In genomic region chr12:56454557-56454956, GRCh38 we compare ENCODE assay signal across 39 cellular contexts. TPM values are rescaled to one million over a fixed set of nuclear protein-coding genes. Genes with fewer than 3 reads are reported as not detected.
"Had no signal": no experiment of that assay in that cellular context is flagged by ENCODE, and none has a peak within 500 bp of the region (broad histone marks: within the 10 kb centered on the region; RNA-seq: fewer than 3 reads in every experiment).

Gene MIP, minus strand, starts transcription at chr12:56454657. Its CDS starts 44 bp downstream, at chr12:56454613.

- H3K27me3 Mint-ChIP-seq: activated CD8-positive, alpha-beta T cell treated with anti-CD3 and anti-CD28 coated beads for 36 hours; activated naive CD4-positive, alpha-beta T cell treated with anti-CD3 and anti-CD28 coated beads, Interleukin-2, amount 50 U/mL, for 24 hours; activated naive CD8-positive, alpha-beta T cell treated with anti-CD3 and anti-CD28 coated beads for 36 hours; activated naive CD8-positive, alpha-beta T cell treated with anti-CD3 and anti-CD28 coated beads, Interleukin-2, amount 50 U/mL, for 24 hours; effector memory CD8-positive, alpha-beta T cell had no signal

- ATAC-seq: activated CD8-positive, alpha-beta T cell treated with anti-CD3 and anti-CD28 coated beads for 36 hours; activated naive CD8-positive, alpha-beta T cell treated with anti-CD3 and anti-CD28 coated beads, Interleukin-2, amount 50 U/mL, for 24 hours; body of pancreas; effector memory CD8-positive, alpha-beta T cell; gastroesophageal sphincter; T-helper 17 cell had no signal

- H3K27ac Mint-ChIP-seq: activated CD8-positive, alpha-beta T cell treated with anti-CD3 and anti-CD28 coated beads for 36 hours; activated naive CD4-positive, alpha-beta T cell treated with anti-CD3 and anti-CD28 coated beads for 36 hours; activated naive CD4-positive, alpha-beta T cell treated with anti-CD3 and anti-CD28 coated beads, Interleukin-2, amount 50 U/mL, for 24 hours; activated naive CD8-positive, alpha-beta T cell treated with anti-CD3 and anti-CD28 coated beads for 36 hours; activated naive CD8-positive, alpha-beta T cell treated with anti-CD3 and anti-CD28 coated beads, Interleukin-2, amount 50 U/mL, for 24 hours; activated T-helper 1 cell treated with anti-CD3 and anti-CD28 coated beads, Interleukin-12 subunit alpha, Interleukin-12 subunit beta, Interleukin-2, Interleukin-4 antibody, amounts not matched to agents 30 ng/mL and 10 ng/mL and 1 ng/mL, durations not matched to agents 14 hours and 24 hours and 36 hours; activated T-helper 2 cell treated with anti-CD3 and anti-CD28 coated beads, Interferon-gamma antibody, Interleukin-2, Interleukin-4, amounts not matched to agents 10 μg/mL and 5 μg/mL and 100 μg/mL, durations not matched to agents 14 hours and 24 hours and 36 hours; T-helper 2 cell treated with Interferon-gamma antibody and Interleukin-4, amounts not matched to agents 5 μg/mL and 100 μg/mL, for 36 hours; WTC11 had no signal

- H3K9me3 ChIP-seq: adrenal gland, body of pancreas, esophagus squamous epithelium, gastroesophageal sphincter had no signal

- H3K27me3 ChIP-seq: adrenal gland, body of pancreas, esophagus squamous epithelium had no signal

- H3K36me3 ChIP-seq: adrenal gland, esophagus squamous epithelium, gastroesophageal sphincter had no signal

- H3K9me3 Mint-ChIP-seq: activated CD8-positive, alpha-beta T cell treated with anti-CD3 and anti-CD28 coated beads for 36 hours; activated naive CD4-positive, alpha-beta T cell treated with anti-CD3 and anti-CD28 coated beads for 36 hours; activated naive CD4-positive, alpha-beta T cell treated with anti-CD3 and anti-CD28 coated beads, Interleukin-2, amount 50 U/mL, for 24 hours; activated naive CD8-positive, alpha-beta T cell treated with anti-CD3 and anti-CD28 coated beads for 36 hours; activated naive CD8-positive, alpha-beta T cell treated with anti-CD3 and anti-CD28 coated beads, Interleukin-2, amount 50 U/mL, for 24 hours; activated T-helper 1 cell treated with anti-CD3 and anti-CD28 coated beads, Interleukin-12 subunit alpha, Interleukin-12 subunit beta, Interleukin-2, Interleukin-4 antibody, amounts not matched to agents 30 ng/mL and 10 ng/mL and 1 ng/mL, durations not matched to agents 14 hours and 24 hours and 36 hours; activated T-helper 2 cell treated with anti-CD3 and anti-CD28 coated beads, Interferon-gamma antibody, Interleukin-2, Interleukin-4, amounts not matched to agents 10 μg/mL and 5 μg/mL and 100 μg/mL, durations not matched to agents 14 hours and 24 hours and 36 hours; effector memory CD8-positive, alpha-beta T cell; T-helper 2 cell treated with Interferon-gamma antibody and Interleukin-4, amounts not matched to agents 5 μg/mL and 100 μg/mL, for 36 hours; WTC11 had no signal

- H3K4me3 ChIP-seq: adrenal gland, body of pancreas, esophagus squamous epithelium, gastroesophageal sphincter had no signal

- H3K4me3 Mint-ChIP-seq: activated CD8-positive, alpha-beta T cell treated with anti-CD3 and anti-CD28 coated beads for 36 hours; activated naive CD4-positive, alpha-beta T cell treated with anti-CD3 and anti-CD28 coated beads for 36 hours; activated naive CD4-positive, alpha-beta T cell treated with anti-CD3 and anti-CD28 coated beads, Interleukin-2, amount 50 U/mL, for 24 hours; activated naive CD8-positive, alpha-beta T cell treated with anti-CD3 and anti-CD28 coated beads for 36 hours; activated naive CD8-positive, alpha-beta T cell treated with anti-CD3 and anti-CD28 coated beads, Interleukin-2, amount 50 U/mL, for 24 hours; activated T-helper 1 cell treated with anti-CD3 and anti-CD28 coated beads, Interleukin-12 subunit alpha, Interleukin-12 subunit beta, Interleukin-2, Interleukin-4 antibody, amounts not matched to agents 30 ng/mL and 10 ng/mL and 1 ng/mL, durations not matched to agents 14 hours and 24 hours and 36 hours; effector memory CD8-positive, alpha-beta T cell; T-helper 17 cell; T-helper 2 cell treated with Interferon-gamma antibody and Interleukin-4, amounts not matched to agents 5 μg/mL and 100 μg/mL, for 36 hours; WTC11 had no signal

- H3K36me3 Mint-ChIP-seq: activated naive CD4-positive, alpha-beta T cell treated with anti-CD3 and anti-CD28 coated beads, Interleukin-2, amount 50 U/mL, for 24 hours; activated naive CD8-positive, alpha-beta T cell treated with anti-CD3 and anti-CD28 coated beads for 36 hours; WTC11 had no signal

- H3K27ac ChIP-seq: adrenal gland, body of pancreas, epithelial cell of prostate, esophagus squamous epithelium, gastroesophageal sphincter had no signal

- DNase-seq: activated CD4-positive, alpha-beta T cell treated with anti-CD3 and anti-CD28 coated beads for 1 hour; activated CD4-positive, alpha-beta T cell treated with anti-CD3 and anti-CD28 coated beads for 48 hours; activated CD4-positive, alpha-beta T cell treated with anti-CD3 and anti-CD28 coated beads, Interleukin-2, amount 50 U/mL, for 1 hour; activated CD4-positive, alpha-beta T cell treated with anti-CD3 and anti-CD28 coated beads, Interleukin-2, amount 50 U/mL, for 48 hours; activated CD8-positive, alpha-beta memory T cell treated with anti-CD3 and anti-CD28 coated beads for 24 hours; activated CD8-positive, alpha-beta T cell treated with anti-CD3 and anti-CD28 coated beads for 36 hours; activated effector memory CD4-positive, alpha-beta T cell treated with anti-CD3 and anti-CD28 coated beads, Interleukin-2, amount 50 U/mL, for 16 hours; activated naive CD4-positive, alpha-beta T cell treated with anti-CD3 and anti-CD28 coated beads for 36 hours; activated naive CD8-positive, alpha-beta T cell treated with anti-CD3 and anti-CD28 coated beads for 36 hours; activated naive CD8-positive, alpha-beta T cell treated with anti-CD3 and anti-CD28 coated beads, Interleukin-2, amount 50 U/mL, for 24 hours; activated T-cell treated with anti-CD3 and anti-CD28 coated beads, Interleukin-2, amount 50 U/mL, for 1 hour; activated T-cell treated with anti-CD3 and anti-CD28 coated beads, Interleukin-2, amount 50 U/mL, for 48 hours; adrenal gland; amygdala; aorta; body of pancreas; caudate nucleus; cortex of kidney; dermis blood vessel endothelial cell; effector CD4-positive, alpha-beta T cell; effector memory CD8-positive, alpha-beta T cell; esophagus squamous epithelium; foreskin melanocyte; head of caudate nucleus; T-helper 1 cell; T-helper 17 cell; T1000 had no signal

RNA-seq across cellular contexts. Expression of gene MIP, which starts in this region (rescaled TPM):
- total RNA-seq: activated CD8-positive, alpha-beta T cell treated with anti-CD3 and anti-CD28 coated beads for 36 hours; activated naive CD4-positive, alpha-beta T cell treated with anti-CD3 and anti-CD28 coated beads for 36 hours; activated naive CD8-positive, alpha-beta T cell treated with anti-CD3 and anti-CD28 coated beads for 36 hours; activated T-helper 1 cell treated with anti-CD3 and anti-CD28 coated beads, Interleukin-12 subunit alpha, Interleukin-12 subunit beta, Interleukin-2, Interleukin-4 antibody, amounts not matched to agents 30 ng/mL and 10 ng/mL and 1 ng/mL, durations not matched to agents 14 hours and 24 hours and 36 hours; activated T-helper 2 cell treated with anti-CD3 and anti-CD28 coated beads, Interferon-gamma antibody, Interleukin-2, Interleukin-4, amounts not matched to agents 10 μg/mL and 5 μg/mL and 100 μg/mL, durations not matched to agents 14 hours and 24 hours and 36 hours; aorta; body of pancreas; chondrocyte; dermis blood vessel endothelial cell; endothelial cell of umbilical vein; fibroblast of lung; fibroblast of villous mesenchyme; gastroesophageal sphincter; glomerular endothelial cell; T-helper 17 cell; WTC11 had no signal
- polyA plus RNA-seq: aorta, fibroblast of lung had no signal
